9 cellular contexts compared by ENCODE assay signal in genomic region chr3:120418446-120418845, GRCh38. TPM values are rescaled to one million over a fixed set of nuclear protein-coding genes. Genes with fewer than 3 reads are reported as not detected.
DNase-seq lines count a peak whose midpoint lies in the region; ATAC-seq and TF ChIP-seq lines count a peak whose summit lies in the region.
"Had no signal": no experiment of that assay in that cellular context is flagged by ENCODE, and none has a peak within 500 bp of the region (broad histone marks: within the 10 kb centered on the region; RNA-seq: fewer than 3 reads in every experiment).

No MANE protein-coding gene starts in this region.

- intact Hi-C loops in transverse colon (cut with DNase I; ENCODE audit: low total_unique reads): loop anchor here (5.0 kb wide), 2 partner anchors 139 to 176 kb away; no protein-coding TSS in a partner anchor

- in situ Hi-C loops in transverse colon (cut with MboI; ENCODE audit: low pct_ligation_motif_present in 1 of 4, low pct_unique_long_range_greater_than_20kb in 1 of 4, low sequenced_read_pairs in 3 of 4) (loop anchor here in 2 of 4 donors (10.0 to 25.0 kb wide), 2 partner anchors 144 to 174 kb away; no protein-coding TSS in a partner anchor), G401 (cut with HindIII; ENCODE audit: low sequenced_read_pairs) (no loop called here)

- H3K4me3 ChIP-seq in transverse colon: no peak overlapping the region

- no peaks in the 10 kb centered on the region for H3K36me3 ChIP-seq in transverse colon

- no peak for TF ChIP-seq EP300 in transverse colon (IDR thresholded peaks at IDR 0.05; ENCODE audit: low read depth)

- peak overlapping the region; percentile 11 for H3K4me3 Mint-ChIP-seq in activated naive CD8-positive, alpha-beta T cell treated with anti-CD3 and anti-CD28 coated beads, Interleukin-2, amount 10 ng/mL, durations not matched to agents 7 days and 5 days
- H3K4me3 Mint-ChIP-seq in activated naive CD8-positive, alpha-beta T cell treated with anti-CD3 and anti-CD28 coated beads for 36 hours: no peak overlapping the region
- no peak overlapping the region for H3K4me3 Mint-ChIP-seq in mesothelial cell of epicardium

- peak overlapping the region; percentile 80 for H3K27ac ChIP-seq in cingulate gyrus (ENCODE audit: low read depth, low read length)
- peak overlapping the region; percentile 69 to 84 (median 80) for H3K27ac ChIP-seq in transverse colon

- peaks cover 18 to 57% (median 35%) of the 10 kb centered on the region in 4 donors for H3K4me1 ChIP-seq in transverse colon

- H3K9me3 ChIP-seq in transverse colon: no peaks in the 10 kb centered on the region

- H3K9me3 Mint-ChIP-seq in activated naive CD8-positive, alpha-beta T cell treated with anti-CD3 and anti-CD28 coated beads, Interleukin-2, amount 10 ng/mL, durations not matched to agents 7 days and 5 days: no peaks in the 10 kb centered on the region
- no peaks in the 10 kb centered on the region for H3K9me3 Mint-ChIP-seq in activated naive CD8-positive, alpha-beta T cell treated with anti-CD3 and anti-CD28 coated beads for 36 hours
- no peaks in the 10 kb centered on the region for H3K9me3 Mint-ChIP-seq in mesothelial cell of epicardium

- POLR2A ChIA-PET in activated naive CD8-positive, alpha-beta T cell treated with anti-CD3 and anti-CD28 coated beads, Interleukin-2, amount 10 ng/mL, durations not matched to agents 7 days and 5 days (lab: Charles Lee): interaction anchor here (0.6 to 1.8 kb wide), 3 partner anchors 32 to 140 kb away, joined by 3 to 5 read pairs (median 4); partner anchors contain the start of genes FSTL1 and LRRC58

- no peaks in the 10 kb centered on the region for H3K36me3 Mint-ChIP-seq in activated naive CD8-positive, alpha-beta T cell treated with anti-CD3 and anti-CD28 coated beads, Interleukin-2, amount 10 ng/mL, durations not matched to agents 7 days and 5 days
- no peaks in the 10 kb centered on the region for H3K36me3 Mint-ChIP-seq in activated naive CD8-positive, alpha-beta T cell treated with anti-CD3 and anti-CD28 coated beads for 36 hours
- peaks cover 12% of the 10 kb centered on the region for H3K36me3 Mint-ChIP-seq in mesothelial cell of epicardium

- peaks cover 16% of the 10 kb centered on the region for H3K4me1 Mint-ChIP-seq in activated naive CD8-positive, alpha-beta T cell treated with anti-CD3 and anti-CD28 coated beads, Interleukin-2, amount 10 ng/mL, durations not matched to agents 7 days and 5 days
- peaks cover 13% of the 10 kb centered on the region for H3K4me1 Mint-ChIP-seq in activated naive CD8-positive, alpha-beta T cell treated with anti-CD3 and anti-CD28 coated beads for 36 hours
- H3K4me1 Mint-ChIP-seq in mesothelial cell of epicardium: peaks cover 67% of the 10 kb centered on the region

- DNase-seq in activated naive CD8-positive, alpha-beta T cell treated with anti-CD3 and anti-CD28 coated beads, Interleukin-2, amount 10 ng/mL, durations not matched to agents 7 days and 5 days: no peak
- DNase-seq in activated naive CD8-positive, alpha-beta T cell treated with anti-CD3 and anti-CD28 coated beads for 36 hours: no peak
- DNase-seq in mesothelial cell of epicardium (ENCODE audit: low spot score in 2 of 2, unreplicated experiment in 2 of 2) (no peak), transverse colon (no peak), SW 1271 (lab: John Stamatoyannopoulos, UW) (no peak), G401 (ENCODE audit: low spot score) (no peak), omental fat pad (ENCODE audit: low spot score) (no peak)
- DNase-seq: stimulated activated CD4-positive, alpha-beta T cell treated with anti-CD3 and anti-CD28 coated beads, Interleukin-1b, Interleukin-23, amount 100 ng/mL, for 48 hours had no signal

- H3K27me3 Mint-ChIP-seq in activated naive CD8-positive, alpha-beta T cell treated with anti-CD3 and anti-CD28 coated beads, Interleukin-2, amount 10 ng/mL, durations not matched to agents 7 days and 5 days: peaks cover 5% of the 10 kb centered on the region
- peaks cover 5% of the 10 kb centered on the region for H3K27me3 Mint-ChIP-seq in activated naive CD8-positive, alpha-beta T cell treated with anti-CD3 and anti-CD28 coated beads for 36 hours
- H3K27me3 Mint-ChIP-seq in mesothelial cell of epicardium (ENCODE audit: low read depth): no peaks in the 10 kb centered on the region

- ATAC-seq in activated naive CD8-positive, alpha-beta T cell treated with anti-CD3 and anti-CD28 coated beads, Interleukin-2, amount 10 ng/mL, durations not matched to agents 7 days and 5 days (ENCODE audit: low read depth): no peak
- no peak for ATAC-seq in omental fat pad (ENCODE audit: low FRiP score)

- TF ChIP-seq CTCF in mesothelial cell of epicardium (IDR thresholded peaks at IDR 0.05; ENCODE audit: unreplicated experiment) (no peak), transverse colon (IDR thresholded peaks at IDR 0.05) (no peak), omental fat pad (IDR thresholded peaks at IDR 0.05) (no peak)

- H3K27ac Mint-ChIP-seq in activated naive CD8-positive, alpha-beta T cell treated with anti-CD3 and anti-CD28 coated beads, Interleukin-2, amount 10 ng/mL, durations not matched to agents 7 days and 5 days: no peak overlapping the region
- H3K27ac Mint-ChIP-seq in activated naive CD8-positive, alpha-beta T cell treated with anti-CD3 and anti-CD28 coated beads for 36 hours: no peak overlapping the region
- peak overlapping the region; percentile 95 for H3K27ac Mint-ChIP-seq in mesothelial cell of epicardium

- TF ChIP-seq POLR2A in transverse colon (IDR thresholded peaks at IDR 0.05): no peak

- 40 to 47% methylated on average over 7 of the region's 7 CpGs for WGBS in transverse colon (ENCODE audit: low coverage in 1 of 2), 2 donors

- no peaks in the 10 kb centered on the region for H3K27me3 ChIP-seq in transverse colon

RNA-seq across cellular contexts. Expression of gene FSTL1, which starts 32.3 kb away (rescaled TPM):
- total RNA-seq in activated naive CD8-positive, alpha-beta T cell treated with anti-CD3 and anti-CD28 coated beads, Interleukin-2, amount 10 ng/mL, durations not matched to agents 7 days and 5 days: 1 to 10 TPM in 1 of 2 experiments, under 1 TPM in 1; 0.31 to 1.1 TPM
- total RNA-seq in activated naive CD8-positive, alpha-beta T cell treated with anti-CD3 and anti-CD28 coated beads for 36 hours: 1 to 10 TPM; 1.6 to 1.7 TPM
- total RNA-seq in mesothelial cell of epicardium (734 to 772 TPM (median 749 TPM) in 3 replicates), transverse colon (100 to 1,000 TPM in 1 of 4 donors, 10 to 100 TPM in 3; 81.2 to 106 (median 91.8) TPM), omental fat pad (100 to 1,000 TPM; 532 to 861 (median 705) TPM)
- 117 and 179 TPM in 2 replicates for total RNA-seq in G401 (2014; rRNA removed; shearing (Covaris generic))

Comparison
In these comparisons a context has a peak if more than half of its experiments do, and no peak if none do; other contexts are left out.
1. RNA of gene FSTL1, which starts 32.3 kb away (total RNA-seq): 532 to 861 TPM in omental fat pad, 734 to 772 TPM in mesothelial cell of epicardium, 117 to 179 TPM in G401 and 81.2 to 106 TPM in transverse colon; 1.6 to 1.7 TPM in activated naive CD8-positive, alpha-beta T cell treated with anti-CD3 and anti-CD28 coated beads for 36 hours and 0.31 to 1.1 TPM in activated naive CD8-positive, alpha-beta T cell treated with anti-CD3 and anti-CD28 coated beads, Interleukin-2, amount 10 ng/mL, durations not matched to agents 7 days and 5 days; every median in the first group is over 10 times any median in the second.